Comparison of ENCODE assay signal across 1 cellular context in the genomic region with DNA sequence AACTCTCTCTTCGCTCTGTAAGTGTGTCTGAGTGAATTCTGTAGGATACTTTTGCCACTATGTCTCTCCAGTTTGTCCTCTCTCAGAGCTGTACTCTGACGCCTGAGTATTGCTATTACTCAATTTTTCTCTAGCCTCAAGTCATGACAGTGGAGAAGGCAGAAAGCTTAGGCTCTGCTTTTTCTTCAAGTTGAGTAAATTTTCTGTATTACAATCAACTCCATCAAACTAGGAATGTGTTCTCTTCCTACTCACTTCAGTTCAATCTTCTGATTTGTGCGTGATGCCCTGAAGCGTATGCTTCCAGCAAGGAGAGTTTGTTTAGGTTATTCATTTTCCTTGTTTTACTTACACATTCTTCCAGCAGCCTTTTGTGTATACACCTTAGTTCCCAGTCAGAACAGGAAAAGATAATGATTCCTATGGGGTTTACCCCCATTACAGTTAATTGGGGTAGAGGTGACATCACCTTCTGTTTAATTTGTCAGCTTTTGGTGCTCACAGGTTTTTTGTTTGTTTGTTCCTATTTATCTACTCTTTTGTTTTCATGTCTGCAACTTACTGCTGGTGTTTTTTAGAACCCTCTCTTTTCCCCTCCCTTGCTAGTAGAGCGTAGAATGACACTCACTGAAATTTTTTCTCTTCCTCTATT.
TF ChIP-seq lines count a peak whose summit lies in the region.

No MANE protein-coding gene starts in this region.

TF ChIP-seq in HEK293, 187 proteins besides CTCF, POLR2A, EP300 and RAD21 (continued from another document):
- TF ChIP-seq, protein P1, sequence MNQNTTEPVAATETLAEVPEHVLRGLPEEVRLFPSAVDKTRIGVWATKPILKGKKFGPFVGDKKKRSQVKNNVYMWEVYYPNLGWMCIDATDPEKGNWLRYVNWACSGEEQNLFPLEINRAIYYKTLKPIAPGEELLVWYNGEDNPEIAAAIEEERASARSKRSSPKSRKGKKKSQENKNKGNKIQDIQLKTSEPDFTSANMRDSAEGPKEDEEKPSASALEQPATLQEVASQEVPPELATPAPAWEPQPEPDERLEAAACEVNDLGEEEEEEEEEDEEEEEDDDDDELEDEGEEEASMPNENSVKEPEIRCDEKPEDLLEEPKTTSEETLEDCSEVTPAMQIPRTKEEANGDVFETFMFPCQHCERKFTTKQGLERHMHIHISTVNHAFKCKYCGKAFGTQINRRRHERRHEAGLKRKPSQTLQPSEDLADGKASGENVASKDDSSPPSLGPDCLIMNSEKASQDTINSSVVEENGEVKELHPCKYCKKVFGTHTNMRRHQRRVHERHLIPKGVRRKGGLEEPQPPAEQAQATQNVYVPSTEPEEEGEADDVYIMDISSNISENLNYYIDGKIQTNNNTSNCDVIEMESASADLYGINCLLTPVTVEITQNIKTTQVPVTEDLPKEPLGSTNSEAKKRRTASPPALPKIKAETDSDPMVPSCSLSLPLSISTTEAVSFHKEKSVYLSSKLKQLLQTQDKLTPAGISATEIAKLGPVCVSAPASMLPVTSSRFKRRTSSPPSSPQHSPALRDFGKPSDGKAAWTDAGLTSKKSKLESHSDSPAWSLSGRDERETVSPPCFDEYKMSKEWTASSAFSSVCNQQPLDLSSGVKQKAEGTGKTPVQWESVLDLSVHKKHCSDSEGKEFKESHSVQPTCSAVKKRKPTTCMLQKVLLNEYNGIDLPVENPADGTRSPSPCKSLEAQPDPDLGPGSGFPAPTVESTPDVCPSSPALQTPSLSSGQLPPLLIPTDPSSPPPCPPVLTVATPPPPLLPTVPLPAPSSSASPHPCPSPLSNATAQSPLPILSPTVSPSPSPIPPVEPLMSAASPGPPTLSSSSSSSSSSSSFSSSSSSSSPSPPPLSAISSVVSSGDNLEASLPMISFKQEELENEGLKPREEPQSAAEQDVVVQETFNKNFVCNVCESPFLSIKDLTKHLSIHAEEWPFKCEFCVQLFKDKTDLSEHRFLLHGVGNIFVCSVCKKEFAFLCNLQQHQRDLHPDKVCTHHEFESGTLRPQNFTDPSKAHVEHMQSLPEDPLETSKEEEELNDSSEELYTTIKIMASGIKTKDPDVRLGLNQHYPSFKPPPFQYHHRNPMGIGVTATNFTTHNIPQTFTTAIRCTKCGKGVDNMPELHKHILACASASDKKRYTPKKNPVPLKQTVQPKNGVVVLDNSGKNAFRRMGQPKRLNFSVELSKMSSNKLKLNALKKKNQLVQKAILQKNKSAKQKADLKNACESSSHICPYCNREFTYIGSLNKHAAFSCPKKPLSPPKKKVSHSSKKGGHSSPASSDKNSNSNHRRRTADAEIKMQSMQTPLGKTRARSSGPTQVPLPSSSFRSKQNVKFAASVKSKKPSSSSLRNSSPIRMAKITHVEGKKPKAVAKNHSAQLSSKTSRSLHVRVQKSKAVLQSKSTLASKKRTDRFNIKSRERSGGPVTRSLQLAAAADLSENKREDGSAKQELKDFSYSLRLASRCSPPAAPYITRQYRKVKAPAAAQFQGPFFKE (tag by site-specific recombination; IDR thresholded peaks at IDR 0.05; ENCODE audit: borderline replicate concordance) = no peak
- TF ChIP-seq ZSCAN23 (tag by site-specific recombination; IDR thresholded peaks at IDR 0.05) = no peak
- TF ChIP-seq OSR2 (tag by site-specific recombination; IDR thresholded peaks at IDR 0.05) = no peak
- no peak for TF ChIP-seq ZEB2 (tag by site-specific recombination; IDR thresholded peaks at IDR 0.05)
- no peak for TF ChIP-seq ZNF138 (tag by site-specific recombination; IDR thresholded peaks at IDR 0.05; ENCODE audit: borderline replicate concordance)
- no peak for TF ChIP-seq ZNF416 (tag by site-specific recombination; IDR thresholded peaks at IDR 0.05)
